Comparison of ENCODE assay signal across 2 cellular contexts in the genomic region with DNA sequence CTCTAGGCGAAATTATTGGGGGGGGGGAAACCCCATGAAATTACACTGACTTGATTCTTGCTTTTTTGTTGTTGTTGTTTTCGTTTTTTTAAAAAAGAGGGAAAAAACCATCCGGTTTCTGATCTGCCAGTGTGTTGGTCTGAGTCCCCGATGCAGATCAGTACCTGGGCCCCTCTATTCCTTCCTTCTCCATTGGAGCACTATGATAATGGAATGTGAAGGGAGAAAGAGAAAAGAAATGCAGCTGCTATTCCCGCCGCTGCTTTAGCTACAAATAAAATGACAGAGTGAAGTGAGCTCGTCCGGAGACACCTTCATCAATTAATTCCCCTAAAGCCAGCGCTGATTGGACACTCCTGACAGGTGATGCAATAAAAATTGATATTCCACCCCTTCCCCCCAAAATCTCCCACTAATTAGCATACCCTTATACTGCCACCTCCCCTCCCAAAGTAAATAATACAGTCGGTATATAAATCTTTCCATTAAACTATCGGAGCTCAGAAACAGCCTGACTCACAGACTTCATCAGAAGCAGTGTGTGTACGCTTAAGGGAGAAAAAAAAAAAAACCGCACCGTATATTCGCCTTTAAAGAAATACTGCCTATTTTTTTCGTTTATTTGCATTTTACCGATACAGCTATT.
TF ChIP-seq lines count a peak whose summit lies in the region.

No MANE protein-coding gene starts in this region.

TF ChIP-seq in endothelial cell of umbilical vein, 7 proteins besides CTCF, POLR2A, EP300 and RAD21 (continued from another document):
- no peak for TF ChIP-seq MAX (IDR thresholded peaks at IDR 0.05; ENCODE audit: insufficient read depth, insufficient read length)
- TF ChIP-seq EZH2 (IDR thresholded peaks at IDR 0.05; ENCODE audit: borderline replicate concordance, low read depth, low read length, severe bottlenecking), result no peak
- no peak for TF ChIP-seq POLR2AphosphoS5 (IDR thresholded peaks at IDR 0.05; ENCODE audit: insufficient read depth, low read depth, low read length)
- no peak for TF ChIP-seq GATA2 (IDR thresholded peaks at IDR 0.05; ENCODE audit: insufficient read depth, insufficient read length, low read depth, low read length)
- TF ChIP-seq FOS (IDR thresholded peaks at IDR 0.05; ENCODE audit: borderline replicate concordance, insufficient read depth, low read length), result no peak

TF ChIP-seq in neural cell, 6 proteins besides CTCF, POLR2A, EP300 and RAD21:
- TF ChIP-seq REST (IDR thresholded peaks at IDR 0.05; ENCODE audit: borderline replicate concordance), result peak; percentile 79
- TF ChIP-seq TAF1 (IDR thresholded peaks at IDR 0.05; ENCODE audit: low read depth), result peak; percentile 92
- TF ChIP-seq SMC3 (conservative IDR thresholded peaks at IDR 0.05; ENCODE audit: poor library complexity), result no peak
- TF ChIP-seq POLR2AphosphoS5 (IDR thresholded peaks at IDR 0.05), result peak; percentile 79
TF ChIP-seq in neural cell: peak in this region for 3.
